Comparison of ENCODE assay signal across 16 cellular contexts in the genomic region with DNA sequence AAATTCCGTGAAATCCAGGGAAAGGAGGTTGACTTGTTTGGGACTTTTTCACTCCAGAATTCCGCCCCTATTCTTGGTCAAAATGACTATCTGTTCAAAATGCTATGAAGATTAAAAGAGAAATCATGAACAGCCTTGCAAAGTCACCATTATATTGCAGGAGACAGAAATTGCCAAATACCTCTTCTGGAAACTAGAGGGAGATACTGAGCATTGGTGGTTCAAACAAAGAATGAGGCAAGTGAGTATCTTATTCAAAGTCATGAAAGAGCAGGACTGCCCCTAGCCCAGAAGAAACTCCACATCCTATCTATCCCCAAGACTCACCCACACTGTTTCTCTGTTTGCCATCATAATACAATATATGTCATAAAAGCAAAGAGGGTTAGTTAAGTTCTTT.
DNase-seq lines count a peak whose midpoint lies in the region; ATAC-seq and TF ChIP-seq lines count a peak whose summit lies in the region.
"Had no signal": no experiment of that assay in that cellular context is flagged by ENCODE, and none has a peak within 500 bp of the region (broad histone marks: within the 10 kb centered on the region; RNA-seq: fewer than 3 reads in every experiment).

No MANE protein-coding gene starts in this region.

- H3K36me3 ChIP-seq in KMS-11 (ENCODE audit: insufficient read depth) = no peaks in the 10 kb centered on the region
- no peaks in the 10 kb centered on the region for H3K36me3 ChIP-seq in neural progenitor cell
- no peaks in the 10 kb centered on the region for H3K36me3 ChIP-seq in left lung
- H3K36me3 ChIP-seq: brain microvascular endothelial cell, heart left ventricle, neutrophil, tibial artery had no signal

- H3K4me2 ChIP-seq in KMS-11 = no peak overlapping the region
- no peak overlapping the region for H3K4me2 ChIP-seq in neural progenitor cell

- intact Hi-C loops in left lung (cut with DNase I) = no loop called here

- H3K27me3 ChIP-seq in KMS-11 (ENCODE audit: insufficient read depth, low read depth) = no peaks in the 10 kb centered on the region
- no peaks in the 10 kb centered on the region for H3K27me3 ChIP-seq in neural progenitor cell
- H3K27me3 ChIP-seq in left lung = no peaks in the 10 kb centered on the region
- H3K27me3 ChIP-seq: brain microvascular endothelial cell, heart left ventricle, neutrophil, tibial artery had no signal

- no peak for ATAC-seq in left lung
- no peak for ATAC-seq in T-cell (replicated peaks in 1 of 4)
- ATAC-seq: heart left ventricle had no signal

- no peak overlapping the region for H3K27ac Mint-ChIP-seq in neural progenitor cell
- no peak overlapping the region for H3K27ac Mint-ChIP-seq in T-cell
- H3K27ac Mint-ChIP-seq: activated T-helper 2 cell treated with anti-CD3 and anti-CD28 coated beads, Interferon-gamma antibody, Interleukin-2, Interleukin-4, amounts not matched to agents 10 μg/mL and 5 μg/mL and 100 μg/mL, durations not matched to agents 14 hours and 24 hours and 36 hours had no signal

- no peak overlapping the region for H3K4me3 ChIP-seq in KMS-11 (IDR thresholded peaks at IDR 0.05; ENCODE audit: insufficient read depth, low read depth, low read length)
- no peak overlapping the region for H3K4me3 ChIP-seq in astrocyte of the cerebellum (ENCODE audit: low read depth, low read length)
- H3K4me3 ChIP-seq in neural progenitor cell = no peak overlapping the region
- H3K4me3 ChIP-seq in left lung = no peak overlapping the region
- H3K4me3 ChIP-seq: heart left ventricle, tibial artery had no signal

- in situ Hi-C loops in astrocyte of the cerebellum (cut with HindIII; ENCODE audit: low sequenced_read_pairs) = no loop called here

- POLR2A ChIA-PET in T-cell (lab: Charles Lee) = no interaction called here

- H3K9ac ChIP-seq in KMS-11 = no peak overlapping the region
- H3K9ac ChIP-seq in neural progenitor cell = no peak overlapping the region

- H3K27ac ChIP-seq in KMS-11 (no peak overlapping the region), neural progenitor cell (no peak overlapping the region), left lung (no peak overlapping the region)
- H3K27ac ChIP-seq: brain microvascular endothelial cell, heart left ventricle, neutrophil, tibial artery had no signal

- H4K20me1 ChIP-seq in KMS-11 (ENCODE audit: insufficient read depth) (no peaks in the 10 kb centered on the region), neural progenitor cell (ENCODE audit: low read depth) (no peaks in the 10 kb centered on the region)

- H3K36me3 Mint-ChIP-seq in neural progenitor cell (no peaks in the 10 kb centered on the region), T-cell (no peaks in the 10 kb centered on the region)

- peak; percentile 22 for DNase-seq in DMS 273 (lab: John Stamatoyannopoulos, UW; ENCODE audit: unreplicated experiment)
- no peak for DNase-seq in DMS 273 treated with DMSO at 0.1 percent for 48 hours (lab: John Stamatoyannopoulos, UW)
- DNase-seq in astrocyte of the cerebellum (ENCODE audit: low read depth) = no peak
- DNase-seq in neural progenitor cell (ENCODE audit: low spot score) = peak; percentile 5
- DNase-seq in DMS79 (lab: John Stamatoyannopoulos, UW) = no peak
- DNase-seq in left lung = no peak
- DNase-seq in T-cell = no peak
- DNase-seq: 8988T; activated CD4-positive, alpha-beta T cell treated with anti-CD3 and anti-CD28 coated beads for 4 hours; brain microvascular endothelial cell; heart left ventricle; T-helper 1 cell; tibial artery had no signal

- H3K4me1 ChIP-seq in KMS-11 (ENCODE audit: low read depth, poor library complexity, severe bottlenecking) (no peaks in the 10 kb centered on the region), neural progenitor cell (no peaks in the 10 kb centered on the region), left lung (no peaks in the 10 kb centered on the region)
- H3K4me1 ChIP-seq: heart left ventricle, tibial artery had no signal

- H3K27me3 Mint-ChIP-seq in neural progenitor cell (ENCODE audit: insufficient read depth, low read depth) = peaks cover 2% of the 10 kb centered on the region
- H3K27me3 Mint-ChIP-seq in T-cell = no peaks in the 10 kb centered on the region

- H2AFZ ChIP-seq in KMS-11 (ENCODE audit: low read depth) = no peak overlapping the region
- H2AFZ ChIP-seq in neural progenitor cell (replicated peaks) = no peak overlapping the region

- peak; percentile 55 for TF ChIP-seq CTCF in KMS-11 (conservative IDR thresholded peaks at IDR 0.05; ENCODE audit: low read depth, low read length)
- TF ChIP-seq CTCF in astrocyte of the cerebellum (IDR thresholded peaks at IDR 0.05; ENCODE audit: low read depth, low read length, missing control alignments) = peak; percentile 39
- TF ChIP-seq CTCF in neural progenitor cell (IDR thresholded peaks at IDR 0.05) = peak; percentile 56
- TF ChIP-seq CTCF in left lung (IDR thresholded peaks at IDR 0.05) = no peak

- H3K79me2 ChIP-seq in KMS-11 (ENCODE audit: insufficient read depth, low read depth) = no peaks in the 10 kb centered on the region
- H3K79me2 ChIP-seq in neural progenitor cell (ENCODE audit: low read depth) = no peaks in the 10 kb centered on the region

- CTCF ChIA-PET in T-cell (lab: Charles Lee) = no interaction called here

- H3F3A ChIP-seq in neural progenitor cell (ENCODE audit: low read depth) = no peaks in the 10 kb centered on the region

- H3K4me3 Mint-ChIP-seq in neural progenitor cell (no peak overlapping the region), T-cell (no peak overlapping the region)

- H3K4me1 Mint-ChIP-seq in neural progenitor cell = peaks cover 6% of the 10 kb centered on the region
- H3K4me1 Mint-ChIP-seq in T-cell = no peaks in the 10 kb centered on the region

- H3K9me3 Mint-ChIP-seq in neural progenitor cell (peaks cover 3% of the 10 kb centered on the region), T-cell (peaks cover 4 to 35% (median 15%) of the 10 kb centered on the region in 3 donors)

- H3K9me3 ChIP-seq in neural progenitor cell (ENCODE audit: low read depth) = no peaks in the 10 kb centered on the region
- no peaks in the 10 kb centered on the region for H3K9me3 ChIP-seq in left lung
- H3K9me3 ChIP-seq: heart left ventricle, neutrophil, tibial artery had no signal

Comparison
In these comparisons a context has a peak if more than half of its experiments do, and no peak if none do; other contexts are left out.
1. DNase-seq: peak in DMS 273 (single experiment) and neural progenitor cell (single experiment); none in DMS 273 treated with DMSO at 0.1 percent for 48 hours (single experiment), astrocyte of the cerebellum (single experiment), DMS79 (single experiment), left lung (0 of 2) and T-cell (0 of 34).
2. CTCF ChIP-seq: peak in KMS-11 (single experiment), astrocyte of the cerebellum (single experiment) and neural progenitor cell (single experiment); none in left lung (0 of 2).